ENCODE assay signal across 8 cellular contexts in genomic region chr16:47141773-47142468, GRCh38. TPM values are rescaled to one million over a fixed set of nuclear protein-coding genes. Genes with fewer than 3 reads are reported as not detected.
DNase-seq lines count a peak whose midpoint lies in the region; ATAC-seq lines count a peak whose summit lies in the region.

No MANE protein-coding gene starts in this region.

- peak; percentile 37 for ATAC-seq in GM19023 (IDR thresholded peaks at IDR 0.05; ENCODE audit: unreplicated experiment)
- peak; percentile 59 for ATAC-seq in HG03196 (IDR thresholded peaks at IDR 0.05; ENCODE audit: unreplicated experiment)

- DNase-seq in Ammon's horn (ENCODE audit: low spot score) (peak; percentile 96), NCI-H345 (lab: John Stamatoyannopoulos, UW) (peak; percentile 90), cerebellum (ENCODE audit: low spot score) (peak; percentile 92), kidney glomerular epithelial cell (lab: John Stamatoyannopoulos, UW) (peak; percentile 85)
- peak; percentile 78 for DNase-seq in activated CD4-positive, CD25-positive, alpha-beta regulatory T cell treated with anti-CD3 and anti-CD28 coated beads, Interleukin-2, amount 50 U/mL, for 72 hours
- peak; percentile 61 to 63 for DNase-seq in stimulated activated CD4-positive, alpha-beta T cell treated with anti-CD3 and anti-CD28 coated beads, Interleukin-1b, Interleukin-23, amount 100 ng/mL, for 4 hours (ENCODE audit: low read depth in 2 of 2)

RNA-seq across cellular contexts. Expression of gene NETO2, which starts 1.8 kb away (rescaled TPM):
- total RNA-seq in cerebellum: 141 TPM

Comparison
In these comparisons a context has a peak if more than half of its experiments do, and no peak if none do; other contexts are left out.
1. Peak in every context shown above with its lines: DNase-seq and ATAC-seq.